ENCODE assay signal across 8 cellular contexts in genomic region chr19:44003461-44004134, GRCh38. TPM values are rescaled to one million over a fixed set of nuclear protein-coding genes. Genes with fewer than 3 reads are reported as not detected.
DNase-seq lines count a peak whose midpoint lies in the region; ATAC-seq and TF ChIP-seq lines count a peak whose summit lies in the region.

No MANE protein-coding gene starts in this region.

- no peaks in the 10 kb centered on the region for H3K79me2 ChIP-seq in MM.1S (ENCODE audit: low read length)

- H3K27me3 ChIP-seq in Caco-2 (replicated peaks; ENCODE audit: control insufficient read depth, insufficient read depth, low read length) (no peaks in the 10 kb centered on the region), MM.1S (replicated peaks; ENCODE audit: insufficient read depth, low read length) (no peaks in the 10 kb centered on the region), iPS-15b (ENCODE audit: control insufficient read depth, insufficient read depth, low read length) (no peaks in the 10 kb centered on the region)

- intact Hi-C loops in Caco-2 (cut with micrococcal nuclease; ENCODE audit: unreplicated experiment) = loop anchor here (1.0 to 2.0 kb wide), 3 partner anchors 22 to 110 kb away; partner anchors contain the start of genes ZNF222, ZNF225 and ZNF45

- POLR2A ChIA-PET in Caco-2 (lab: Charles Lee) = interaction anchor here (0.6 to 0.8 kb wide), 4 partner anchors 19 to 203 kb away, joined by 3 to 5 read pairs (median 4); partner anchors contain the start of gene ZNF223

- H4K20me1 ChIP-seq in MM.1S (ENCODE audit: insufficient read depth, low read length) = no peaks in the 10 kb centered on the region

- H3K36me3 ChIP-seq in Caco-2 (ENCODE audit: control insufficient read depth, insufficient read depth, low read length) (no peaks in the 10 kb centered on the region), MM.1S (replicated peaks; ENCODE audit: insufficient read depth, low read length) (no peaks in the 10 kb centered on the region), iPS-15b (ENCODE audit: control insufficient read depth, insufficient read depth, low read length) (peaks cover 7% of the 10 kb centered on the region)

- peaks cover 15% of the 10 kb centered on the region for H3K4me1 Mint-ChIP-seq in Caco-2 (ENCODE audit: low read depth, unreplicated experiment)
- H3K4me1 Mint-ChIP-seq in activated naive CD8-positive, alpha-beta T cell treated with anti-CD3 and anti-CD28 coated beads, Interleukin-2, amount 50 U/mL, for 24 hours = peaks cover 20% of the 10 kb centered on the region

- H3K9me3 Mint-ChIP-seq in Caco-2 (ENCODE audit: unreplicated experiment) = peaks cover 23% of the 10 kb centered on the region
- peaks cover 58% of the 10 kb centered on the region for H3K9me3 Mint-ChIP-seq in activated naive CD8-positive, alpha-beta T cell treated with anti-CD3 and anti-CD28 coated beads, Interleukin-2, amount 50 U/mL, for 24 hours

- H3K27ac ChIP-seq in MM.1S (ENCODE audit: low read length) (no peak overlapping the region), skin epidermis (peak overlapping the region in 17 of 21 experiments; percentile 31 to 90 (median 83))

- H3K4me3 Mint-ChIP-seq in Caco-2 (ENCODE audit: unreplicated experiment) = peak overlapping the region; percentile 89
- H3K4me3 Mint-ChIP-seq in activated naive CD8-positive, alpha-beta T cell treated with anti-CD3 and anti-CD28 coated beads, Interleukin-2, amount 50 U/mL, for 24 hours = peak overlapping the region; percentile 99

- H3K27ac Mint-ChIP-seq in Caco-2 (ENCODE audit: unreplicated experiment) = peak overlapping the region; percentile 91
- H3K27ac Mint-ChIP-seq in activated naive CD8-positive, alpha-beta T cell treated with anti-CD3 and anti-CD28 coated beads, Interleukin-2, amount 50 U/mL, for 24 hours = peak overlapping the region; percentile 97

- no peaks in the 10 kb centered on the region for H3K27me3 Mint-ChIP-seq in Caco-2 (ENCODE audit: insufficient read depth, unreplicated experiment)
- no peaks in the 10 kb centered on the region for H3K27me3 Mint-ChIP-seq in activated naive CD8-positive, alpha-beta T cell treated with anti-CD3 and anti-CD28 coated beads, Interleukin-2, amount 50 U/mL, for 24 hours

- H3K9me3 ChIP-seq in Caco-2 = no peaks in the 10 kb centered on the region; the same call in 1 of the 2 replicates
- H3K9me3 ChIP-seq in MM.1S (replicated peaks; ENCODE audit: insufficient read depth, low read length) = no peaks in the 10 kb centered on the region
- H3K9me3 ChIP-seq in iPS-15b (ENCODE audit: control insufficient read depth, insufficient read depth, low read length) = no peaks in the 10 kb centered on the region

- H3K9ac ChIP-seq in MM.1S (ENCODE audit: low read length) (no peak overlapping the region), iPS-15b (ENCODE audit: low read depth, low read length) (peak overlapping the region; percentile 28)

- H2AFZ ChIP-seq in MM.1S (ENCODE audit: low read length) = peak overlapping the region; percentile 89

- peak overlapping the region; percentile 80 for H3K4me2 ChIP-seq in MM.1S (ENCODE audit: low read depth, low read length)

- H3K9me2 ChIP-seq in MM.1S (replicated peaks; ENCODE audit: insufficient read depth, low read length) = no peaks in the 10 kb centered on the region

- peaks cover 16% of the 10 kb centered on the region for H3K36me3 Mint-ChIP-seq in Caco-2 (ENCODE audit: insufficient read depth, unreplicated experiment)
- H3K36me3 Mint-ChIP-seq in activated naive CD8-positive, alpha-beta T cell treated with anti-CD3 and anti-CD28 coated beads, Interleukin-2, amount 50 U/mL, for 24 hours (ENCODE audit: low read depth) = peaks cover 40% of the 10 kb centered on the region

- no peaks in the 10 kb centered on the region for H3F3A ChIP-seq in MM.1S (ENCODE audit: insufficient read depth, low read length)

- DNase-seq in Caco-2 (peak in 1 of 2 experiments; percentile 26), MM.1S (peak; percentile 19)
- peak; percentile 16 for DNase-seq in activated naive CD8-positive, alpha-beta T cell treated with anti-CD3 and anti-CD28 coated beads, Interleukin-2, amount 50 U/mL, for 24 hours
- no peak for DNase-seq in central memory CD4-positive, alpha-beta T cell

- H3K4me3 ChIP-seq in Caco-2 (ENCODE audit: low read depth, low read length) (peak overlapping the region; percentile 50), MM.1S (ENCODE audit: low read length) (peak overlapping the region; percentile 84), iPS-15b (ENCODE audit: low read depth, low read length) (peak overlapping the region; percentile 91), skin epidermis (peak overlapping the region; percentile 56 to 88 (median 79))

- ATAC-seq in GM21390 (IDR thresholded peaks at IDR 0.05; ENCODE audit: unreplicated experiment) (peak; percentile 35), GM19328 (IDR thresholded peaks at IDR 0.05; ENCODE audit: unreplicated experiment) (no peak)
- peak; percentile 34 for ATAC-seq in activated naive CD8-positive, alpha-beta T cell treated with anti-CD3 and anti-CD28 coated beads, Interleukin-2, amount 50 U/mL, for 24 hours

- TF ChIP-seq CTCF in Caco-2 (IDR thresholded peaks at IDR 0.05; ENCODE audit: insufficient read depth in 1 of 2, low read depth in 1 of 2, low read length in 1 of 2, severe bottlenecking in 1 of 2, unreplicated experiment in 1 of 2) = no peak
- no peak; the same call in 1 of the 2 replicates for TF ChIP-seq CTCF in MM.1S (IDR thresholded peaks at IDR 0.05; ENCODE audit: low read length)

- BruUV-seq in Caco-2 (replicated peaks; lab: Mats Ljungman, UMichigan) = no TSS peak

- no peaks in the 10 kb centered on the region; the same call in 1 of the 2 replicates for H3K4me1 ChIP-seq in Caco-2
- H3K4me1 ChIP-seq in MM.1S (ENCODE audit: low read length) = peaks cover 4% of the 10 kb centered on the region; the same call in 1 of the 2 replicates
- H3K4me1 ChIP-seq in iPS-15b (ENCODE audit: control insufficient read depth, insufficient read depth, low read length) = no peaks in the 10 kb centered on the region

- CTCF ChIA-PET in Caco-2 (lab: Charles Lee) = interaction anchor here (0.8 kb wide), 1 partner anchor 48 kb away, joined by 3 read pairs; the partner anchor contains the start of gene ZNF223

RNA-seq across cellular contexts. Expression of gene ZNF230, which starts 0.8 kb away (rescaled TPM):
- 5.1 and 5.5 TPM in 2 replicates for total RNA-seq in Caco-2 (2022)

RNA-seq across cellular contexts. Expression of gene ZNF155, which starts 19.6 kb away (rescaled TPM):
- 9.4 and 10.3 TPM in 2 replicates for total RNA-seq in Caco-2 (2022)

RNA-seq across cellular contexts. Expression of gene ZNF222, which starts 21.6 kb away (rescaled TPM):
- total RNA-seq in Caco-2 (2022) = 4.4 and 5.6 TPM in 2 replicates

RNA-seq across cellular contexts. Expression of gene ZNF223, which starts 48.2 kb away (rescaled TPM):
- total RNA-seq in Caco-2 (2022) = 9.9 and 11.3 TPM in 2 replicates

RNA-seq across cellular contexts. Expression of gene ZNF221, which starts 52.6 kb away (rescaled TPM):
- 4.3 and 6.2 TPM in 2 replicates for total RNA-seq in Caco-2 (2022)
